ENCODE assay signal across 20 cellular contexts in the genomic region with DNA sequence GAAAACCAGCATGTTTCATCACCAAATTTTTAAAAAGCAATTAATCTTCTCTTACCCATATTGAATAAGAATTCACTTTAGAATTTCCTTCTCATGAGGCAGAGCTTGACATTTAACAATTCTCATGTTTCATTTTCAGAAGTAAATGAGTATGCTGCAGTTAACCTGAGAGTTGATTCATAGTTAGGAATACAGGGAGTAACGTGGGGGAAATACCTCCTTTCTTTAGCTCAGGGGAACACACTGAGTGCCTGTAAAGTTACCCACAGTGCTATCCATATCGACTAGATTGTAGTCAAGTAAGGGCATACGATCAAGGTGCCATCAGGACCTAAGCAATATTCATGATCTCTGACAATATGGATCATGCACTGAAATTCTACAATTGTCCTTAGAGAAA. TPM values are rescaled to one million over a fixed set of nuclear protein-coding genes. Genes with fewer than 3 reads are reported as not detected.
DNase-seq lines count a peak whose midpoint lies in the region; ATAC-seq, FAIRE-seq and TF ChIP-seq lines count a peak whose summit lies in the region.
"Had no signal": no experiment of that assay in that cellular context is flagged by ENCODE, and none has a peak within 500 bp of the region (broad histone marks: within the 10 kb centered on the region; RNA-seq: fewer than 3 reads in every experiment).

No MANE protein-coding gene starts in this region.

- no peak overlapping the region for H3K27ac Mint-ChIP-seq in stimulated activated effector memory CD8-positive, alpha-beta T cell treated with anti-CD3 and anti-CD28 coated beads, Interleukin-12 subunit alpha, Interleukin-12 subunit beta, amount 100 ng/mL, for 72 hours
- H3K27ac Mint-ChIP-seq in activated CD8-positive, alpha-beta memory T cell treated with anti-CD3 and anti-CD28 coated beads, Interleukin-2, amount 10 ng/mL, durations not matched to agents 7 days and 5 days: no peak overlapping the region
- H3K27ac Mint-ChIP-seq in naive thymus-derived CD4-positive, alpha-beta T cell: no peak overlapping the region

- no peak overlapping the region for H3K27ac ChIP-seq in naive thymus-derived CD4-positive, alpha-beta T cell (ENCODE audit: low read depth, low read length)
- H3K27ac ChIP-seq: C4-2B had no signal

- H3K36me3 Mint-ChIP-seq in stimulated activated effector memory CD8-positive, alpha-beta T cell treated with anti-CD3 and anti-CD28 coated beads, Interleukin-12 subunit alpha, Interleukin-12 subunit beta, amount 100 ng/mL, for 72 hours: no peaks in the 10 kb centered on the region
- H3K36me3 Mint-ChIP-seq in activated CD8-positive, alpha-beta memory T cell treated with anti-CD3 and anti-CD28 coated beads, Interleukin-2, amount 10 ng/mL, durations not matched to agents 7 days and 5 days: no peaks in the 10 kb centered on the region
- H3K36me3 Mint-ChIP-seq in naive thymus-derived CD4-positive, alpha-beta T cell: no peaks in the 10 kb centered on the region

- no peaks in the 10 kb centered on the region for H3K9me3 Mint-ChIP-seq in stimulated activated effector memory CD8-positive, alpha-beta T cell treated with anti-CD3 and anti-CD28 coated beads, Interleukin-12 subunit alpha, Interleukin-12 subunit beta, amount 100 ng/mL, for 72 hours
- H3K9me3 Mint-ChIP-seq in activated CD8-positive, alpha-beta memory T cell treated with anti-CD3 and anti-CD28 coated beads, Interleukin-2, amount 10 ng/mL, durations not matched to agents 7 days and 5 days (ENCODE audit: low read depth): no peaks in the 10 kb centered on the region
- no peaks in the 10 kb centered on the region for H3K9me3 Mint-ChIP-seq in naive thymus-derived CD4-positive, alpha-beta T cell
- H3K9me3 Mint-ChIP-seq: GM23338 had no signal

- no peak overlapping the region for H3K4me3 ChIP-seq in naive thymus-derived CD4-positive, alpha-beta T cell (ENCODE audit: low read length)
- H3K4me3 ChIP-seq: GM23338, K562 had no signal

- FAIRE-seq in GM12892 (lab: Jason Lieb, UNC): peak; percentile 54
- FAIRE-seq: D721Med, K562, RCC 7860 had no signal

- H3K27me3 ChIP-seq in naive thymus-derived CD4-positive, alpha-beta T cell (ENCODE audit: control insufficient read depth in 2 of 2, insufficient read depth in 2 of 2, low read length in 2 of 2): no peaks in the 10 kb centered on the region

- H3K4me3 Mint-ChIP-seq in stimulated activated effector memory CD8-positive, alpha-beta T cell treated with anti-CD3 and anti-CD28 coated beads, Interleukin-12 subunit alpha, Interleukin-12 subunit beta, amount 100 ng/mL, for 72 hours: no peak overlapping the region
- no peak overlapping the region for H3K4me3 Mint-ChIP-seq in activated CD8-positive, alpha-beta memory T cell treated with anti-CD3 and anti-CD28 coated beads, Interleukin-2, amount 10 ng/mL, durations not matched to agents 7 days and 5 days
- H3K4me3 Mint-ChIP-seq in naive thymus-derived CD4-positive, alpha-beta T cell: no peak overlapping the region
- H3K4me3 Mint-ChIP-seq: GM23338 had no signal

- no peak for TF ChIP-seq POLR2A in GM12892 (IDR thresholded peaks at IDR 0.05; ENCODE audit: low read depth, low read length)

- no peaks in the 10 kb centered on the region for H3K4me1 Mint-ChIP-seq in stimulated activated effector memory CD8-positive, alpha-beta T cell treated with anti-CD3 and anti-CD28 coated beads, Interleukin-12 subunit alpha, Interleukin-12 subunit beta, amount 100 ng/mL, for 72 hours
- H3K4me1 Mint-ChIP-seq in activated CD8-positive, alpha-beta memory T cell treated with anti-CD3 and anti-CD28 coated beads, Interleukin-2, amount 10 ng/mL, durations not matched to agents 7 days and 5 days: no peaks in the 10 kb centered on the region
- H3K4me1 Mint-ChIP-seq in naive thymus-derived CD4-positive, alpha-beta T cell: peaks cover 0 to 4% (median 0%) of the 10 kb centered on the region in 7 donors

- H3K4me1 ChIP-seq in naive thymus-derived CD4-positive, alpha-beta T cell (ENCODE audit: control insufficient read depth in 2 of 2, insufficient read depth in 2 of 2, low read length in 2 of 2): no peaks in the 10 kb centered on the region

- DNase-seq in GM12892 (ENCODE audit: insufficient read length): no peak
- no peak for DNase-seq in stimulated activated effector memory CD8-positive, alpha-beta T cell treated with anti-CD3 and anti-CD28 coated beads, Interleukin-12 subunit alpha, Interleukin-12 subunit beta, amount 100 ng/mL, for 72 hours (ENCODE audit: low spot score in 2 of 2)
- DNase-seq in head of caudate nucleus: no peak
- DNase-seq in activated CD8-positive, alpha-beta memory T cell treated with anti-CD3 and anti-CD28 coated beads, Interleukin-2, amount 10 ng/mL, durations not matched to agents 7 days and 5 days: no peak
- no peak for DNase-seq in naive thymus-derived CD4-positive, alpha-beta T cell
- DNase-seq: ACHN; DMS79 treated with DMSO at 0.1 percent for 48 hours; HCEC 1CT; NCI-H1105 treated with DMSO at 0.1 percent for 48 hours; NCI-H1694; NCI-H2081 treated with DMSO at 0.1 percent for 48 hours; NK-92 treated with Interleukin-12 subunit alpha and Interleukin-12 subunit beta, amount 100 ng/mL, for 24 hours had no signal

- peaks cover 3% of the 10 kb centered on the region for H3K27me3 Mint-ChIP-seq in activated CD8-positive, alpha-beta memory T cell treated with anti-CD3 and anti-CD28 coated beads, Interleukin-2, amount 10 ng/mL, durations not matched to agents 7 days and 5 days
- peaks cover 0 to 2% (median under 1%) of the 10 kb centered on the region in 5 donors for H3K27me3 Mint-ChIP-seq in naive thymus-derived CD4-positive, alpha-beta T cell

- intact Hi-C loops in head of caudate nucleus (cut with DNase I): no loop called here
- intact Hi-C loops in naive thymus-derived CD4-positive, alpha-beta T cell (cut with micrococcal nuclease): no loop called here

- ATAC-seq in GM18520 (IDR thresholded peaks at IDR 0.05; ENCODE audit: unreplicated experiment) (peak; percentile 62), HG02885 (IDR thresholded peaks at IDR 0.05; ENCODE audit: poor library complexity, unreplicated experiment) (peak; percentile 44)
- peak; percentile 68 for ATAC-seq in stimulated activated effector memory CD8-positive, alpha-beta T cell treated with anti-CD3 and anti-CD28 coated beads, Interleukin-12 subunit alpha, Interleukin-12 subunit beta, amount 100 ng/mL, for 72 hours
- no peak for ATAC-seq in activated CD8-positive, alpha-beta memory T cell treated with anti-CD3 and anti-CD28 coated beads, Interleukin-2, amount 10 ng/mL, durations not matched to agents 7 days and 5 days
- no peak for ATAC-seq in naive thymus-derived CD4-positive, alpha-beta T cell
- ATAC-seq: GM23338, K562, Right ventricle myocardium inferior had no signal

- CTCF ChIA-PET in activated CD8-positive, alpha-beta memory T cell treated with anti-CD3 and anti-CD28 coated beads, Interleukin-2, amount 10 ng/mL, durations not matched to agents 7 days and 5 days (lab: Charles Lee): no interaction called here
- CTCF ChIA-PET in naive thymus-derived CD4-positive, alpha-beta T cell (lab: Charles Lee): no interaction called here

- H3K36me3 ChIP-seq in naive thymus-derived CD4-positive, alpha-beta T cell (ENCODE audit: control insufficient read depth in 2 of 3, insufficient read depth in 3 of 3, low read length in 3 of 3): no peaks in the 10 kb centered on the region

- H3K9me3 ChIP-seq in naive thymus-derived CD4-positive, alpha-beta T cell (ENCODE audit: control insufficient read depth in 2 of 3, low read length in 3 of 3): no peaks in the 10 kb centered on the region

- POLR2A ChIA-PET in naive thymus-derived CD4-positive, alpha-beta T cell (lab: Charles Lee): no interaction called here

RNA-seq across cellular contexts. Expression of a gene that starts 38.9 kb away (rescaled TPM):
- 239 TPM for polyA plus RNA-seq in GM12892 (2012; ENCODE audit: missing spikeins)
- 100 to 1,000 TPM; 166 to 224 TPM for total RNA-seq in activated CD8-positive, alpha-beta memory T cell treated with anti-CD3 and anti-CD28 coated beads, Interleukin-2, amount 10 ng/mL, durations not matched to agents 7 days and 5 days
- total RNA-seq in naive thymus-derived CD4-positive, alpha-beta T cell: 100 to 1,000 TPM in 1 of 5 experiments, 10 to 100 TPM in 4; 62.1 to 170 (median 83.2) TPM
- 100 to 1,000 TPM; 170 to 205 TPM for polyA plus RNA-seq in naive thymus-derived CD4-positive, alpha-beta T cell

Comparison
In these comparisons a context has a peak if more than half of its experiments do, and no peak if none do; other contexts are left out.
1. ATAC-seq: peak in GM18520 (single experiment), HG02885 (single experiment) and stimulated activated effector memory CD8-positive, alpha-beta T cell treated with anti-CD3 and anti-CD28 coated beads, Interleukin-12 subunit alpha, Interleukin-12 subunit beta, amount 100 ng/mL, for 72 hours (single experiment); none in activated CD8-positive, alpha-beta memory T cell treated with anti-CD3 and anti-CD28 coated beads, Interleukin-2, amount 10 ng/mL, durations not matched to agents 7 days and 5 days (single experiment) and naive thymus-derived CD4-positive, alpha-beta T cell (single experiment).